Comparison of ENCODE assay signal across 24 cellular contexts in genomic region chr12:59079029-59079428, GRCh38.
DNase-seq lines count a peak whose midpoint lies in the region; ATAC-seq and TF ChIP-seq lines count a peak whose summit lies in the region.
"Had no signal": no experiment of that assay in that cellular context is flagged by ENCODE, and none has a peak within 500 bp of the region (broad histone marks: within the 10 kb centered on the region; RNA-seq: fewer than 3 reads in every experiment).

No MANE protein-coding gene starts in this region.

- no peaks in the 10 kb centered on the region for H3F3A ChIP-seq in PC-9 (ENCODE audit: insufficient read depth, low read depth)

- TF ChIP-seq CTCF in chondrocyte (IDR thresholded peaks at IDR 0.05) (no peak), lung (IDR thresholded peaks at IDR 0.05; ENCODE audit: control extremely low read depth, extremely low read depth) (no peak), PC-9 (conservative IDR thresholded peaks at IDR 0.05) (no peak)

- no peaks in the 10 kb centered on the region for H3K9me3 ChIP-seq in BLaER1 treated with 17β-estradiol and CSF1 and Interleukin-3, amounts not matched to agents 10 nM and 100 nM (replicated peaks in 1 of 11)
- H3K9me3 ChIP-seq in lung (ENCODE audit: control insufficient read depth in 2 of 2, insufficient read depth in 1 of 2, low read length in 1 of 2) (no peaks in the 10 kb centered on the region), PC-9 (ENCODE audit: insufficient read depth, low read depth) (peaks cover 5% of the 10 kb centered on the region; the same call in 1 of the 2 replicates)
- H3K9me3 ChIP-seq: heart left ventricle, MG63, right lobe of liver, SK-N-SH, stomach, uterus had no signal

- no peaks in the 10 kb centered on the region for H3K79me2 ChIP-seq in PC-9 (ENCODE audit: low read depth)

- BruUV-seq in PC-9 (replicated peaks; lab: Mats Ljungman, UMichigan) = no TSS peak

- H2AFZ ChIP-seq in PC-9 = no peak overlapping the region

- peaks cover 3% of the 10 kb centered on the region for H3K9me3 Mint-ChIP-seq in chondrocyte (ENCODE audit: low read depth)
- H3K9me3 Mint-ChIP-seq: activated naive CD4-positive, alpha-beta T cell treated with anti-CD3 and anti-CD28 coated beads, Interleukin-2, amount 50 U/mL, for 24 hours had no signal

- ATAC-seq in lung (ENCODE audit: insufficient read depth, low FRiP score) (peak; percentile 36), HG03196 (IDR thresholded peaks at IDR 0.05; ENCODE audit: unreplicated experiment) (no peak)
- ATAC-seq: CD8-positive, alpha-beta T cell; heart left ventricle; PC-3; right lobe of liver had no signal

- DNase-seq in NOMO-1 (lab: John Stamatoyannopoulos, UW; ENCODE audit: unreplicated experiment in 2 of 2) (peak; percentile 52 to 85), chondrocyte (ENCODE audit: low spot score) (no peak), lung (ENCODE audit: low spot score) (no peak), G401 (ENCODE audit: low spot score) (no peak), PC-9 (no peak), posterior vena cava (ENCODE audit: low spot score) (no peak)
- DNase-seq: activated CD4-positive, alpha-beta T cell treated with anti-CD3 and anti-CD28 coated beads, Interleukin-2, amount 50 U/mL, for 1 hour; CD8-positive, alpha-beta T cell; DMS79 treated with DMSO at 0.1 percent for 48 hours; heart left ventricle; kidney; MG63; NCI-H2029; NCI-H510A; nucleus accumbens; PC-3; right lobe of liver; SK-N-SH; stimulated activated CD4-positive, alpha-beta T cell treated with anti-CD3 and anti-CD28 coated beads, Interleukin-1b, Interleukin-23, amount 100 ng/mL, for 48 hours; stomach; uterus had no signal

- CTCF ChIA-PET in PC-9 (lab: Charles Lee) = no interaction called here

- peaks cover 0 to 27% (median 12%) of the 10 kb centered on the region in 10 experiments; a peak in 9 of 20 replicates for H3K4me1 ChIP-seq in BLaER1 treated with 17β-estradiol and CSF1 and Interleukin-3, amounts not matched to agents 10 nM and 100 nM
- H3K4me1 ChIP-seq in lung (ENCODE audit: control insufficient read depth in 2 of 2, insufficient read depth in 2 of 2, low read length in 2 of 2) (no peaks in the 10 kb centered on the region), PC-9 (replicated peaks; ENCODE audit: insufficient read depth) (no peaks in the 10 kb centered on the region)
- H3K4me1 ChIP-seq: heart left ventricle, right lobe of liver, uterus had no signal

- peak overlapping the region; percentile 23 for H3K27ac Mint-ChIP-seq in chondrocyte (ENCODE audit: unreplicated experiment)
- H3K27ac Mint-ChIP-seq: activated naive CD4-positive, alpha-beta T cell treated with anti-CD3 and anti-CD28 coated beads, Interleukin-2, amount 50 U/mL, for 24 hours; CD8-positive, alpha-beta T cell had no signal

- H3K4me1 Mint-ChIP-seq in chondrocyte (ENCODE audit: low read depth) = peaks cover 42% of the 10 kb centered on the region
- H3K4me1 Mint-ChIP-seq: activated naive CD4-positive, alpha-beta T cell treated with anti-CD3 and anti-CD28 coated beads, Interleukin-2, amount 50 U/mL, for 24 hours had no signal

- WGBS in lung, 2 donors = 19 to 25% methylated on average over 3 of the region's 3 CpGs

- no peaks in the 10 kb centered on the region for H3K27me3 ChIP-seq in BLaER1 treated with 17β-estradiol and CSF1 and Interleukin-3, amounts not matched to agents 10 nM and 100 nM
- no peaks in the 10 kb centered on the region for H3K27me3 ChIP-seq in lung (ENCODE audit: control insufficient read depth, insufficient read depth)
- no peaks in the 10 kb centered on the region for H3K27me3 ChIP-seq in PC-9 (ENCODE audit: insufficient read depth, low read depth)
- H3K27me3 ChIP-seq: heart left ventricle, MG63, right lobe of liver, stomach, uterus had no signal

- H3K9ac ChIP-seq in BLaER1 treated with 17β-estradiol and CSF1 and Interleukin-3, amounts not matched to agents 10 nM and 100 nM = peak overlapping the region in 2 of 11 experiments; percentile 33 to 42; a peak in 1 of 22 replicates
- H3K9ac ChIP-seq: SK-N-SH had no signal

- no peaks in the 10 kb centered on the region for H4K20me1 ChIP-seq in BLaER1 treated with 17β-estradiol and CSF1 and Interleukin-3, amounts not matched to agents 10 nM and 100 nM
- H4K20me1 ChIP-seq in PC-9 (ENCODE audit: insufficient read depth) = no peaks in the 10 kb centered on the region

- intact Hi-C loops in PC-9 (cut with micrococcal nuclease; ENCODE audit: unreplicated experiment) (no loop called here), posterior vena cava (cut with DNase I) (no loop called here)

- H3K27ac ChIP-seq in BLaER1 treated with 17β-estradiol and CSF1 and Interleukin-3, amounts not matched to agents 10 nM and 100 nM = peak overlapping the region in 4 of 11 experiments; percentile 41 to 77 (median 58); a peak in 7 of 22 replicates
- H3K27ac ChIP-seq in lung (ENCODE audit: low read depth in 1 of 2, low read length in 1 of 2) = peak overlapping the region in 1 of 2 donors; percentile 67
- no peak overlapping the region for H3K27ac ChIP-seq in PC-9
- H3K27ac ChIP-seq: heart left ventricle, right lobe of liver, uterus had no signal

- in situ Hi-C loops in G401 (cut with HindIII; ENCODE audit: low sequenced_read_pairs) = no loop called here

- H3K9me2 ChIP-seq in PC-9 (ENCODE audit: insufficient read depth) = peaks cover 4% of the 10 kb centered on the region; the same call in 1 of the 2 replicates
- H3K9me2 ChIP-seq: SK-N-SH had no signal

- no peaks in the 10 kb centered on the region for H3K27me3 Mint-ChIP-seq in chondrocyte (ENCODE audit: low read depth)
- H3K27me3 Mint-ChIP-seq: activated naive CD4-positive, alpha-beta T cell treated with anti-CD3 and anti-CD28 coated beads, Interleukin-2, amount 50 U/mL, for 24 hours had no signal

- peaks cover 2% of the 10 kb centered on the region for H3K36me3 Mint-ChIP-seq in chondrocyte (ENCODE audit: low read depth)
- H3K36me3 Mint-ChIP-seq: activated naive CD4-positive, alpha-beta T cell treated with anti-CD3 and anti-CD28 coated beads, Interleukin-2, amount 50 U/mL, for 24 hours; CD8-positive, alpha-beta T cell had no signal

- H3K4me3 ChIP-seq in BLaER1 treated with 17β-estradiol and CSF1 and Interleukin-3, amounts not matched to agents 10 nM and 100 nM = no peak overlapping the region
- H3K4me3 ChIP-seq in lung (no peak overlapping the region), PC-9 (no peak overlapping the region)
- H3K4me3 ChIP-seq: heart left ventricle, MG63, right lobe of liver, stomach, uterus had no signal

- POLR2A ChIA-PET in PC-9 (lab: Charles Lee; ENCODE audit: unreplicated experiment) = no interaction called here

- H3K36me3 ChIP-seq in BLaER1 treated with 17β-estradiol and CSF1 and Interleukin-3, amounts not matched to agents 10 nM and 100 nM = no peaks in the 10 kb centered on the region
- H3K36me3 ChIP-seq in lung (ENCODE audit: control insufficient read depth in 2 of 2, insufficient read depth in 2 of 2, low read length in 2 of 2) = no peaks in the 10 kb centered on the region
- H3K36me3 ChIP-seq in PC-9 (ENCODE audit: low read depth) = no peaks in the 10 kb centered on the region
- H3K36me3 ChIP-seq: heart left ventricle, MG63, right lobe of liver, stomach, uterus had no signal

- peak overlapping the region in 7 of 11 experiments; percentile 5 to 68 (median 41); a peak in 11 of 22 replicates for H3K4me2 ChIP-seq in BLaER1 treated with 17β-estradiol and CSF1 and Interleukin-3, amounts not matched to agents 10 nM and 100 nM
- H3K4me2 ChIP-seq in PC-9 = no peak overlapping the region
- H3K4me2 ChIP-seq: SK-N-SH had no signal

- H3K4me3 Mint-ChIP-seq in chondrocyte (ENCODE audit: unreplicated experiment) = no peak overlapping the region
- H3K4me3 Mint-ChIP-seq: activated naive CD4-positive, alpha-beta T cell treated with anti-CD3 and anti-CD28 coated beads, Interleukin-2, amount 50 U/mL, for 24 hours; CD8-positive, alpha-beta T cell had no signal

Comparison
In these comparisons a context has a peak if more than half of its experiments do, and no peak if none do; other contexts are left out.
1. DNase-seq: peak in NOMO-1 (2 of 2); none in chondrocyte (single experiment), lung (single experiment), G401 (single experiment), PC-9 (0 of 2) and posterior vena cava (single experiment).